13 cellular contexts compared by ENCODE assay signal in the genomic region with DNA sequence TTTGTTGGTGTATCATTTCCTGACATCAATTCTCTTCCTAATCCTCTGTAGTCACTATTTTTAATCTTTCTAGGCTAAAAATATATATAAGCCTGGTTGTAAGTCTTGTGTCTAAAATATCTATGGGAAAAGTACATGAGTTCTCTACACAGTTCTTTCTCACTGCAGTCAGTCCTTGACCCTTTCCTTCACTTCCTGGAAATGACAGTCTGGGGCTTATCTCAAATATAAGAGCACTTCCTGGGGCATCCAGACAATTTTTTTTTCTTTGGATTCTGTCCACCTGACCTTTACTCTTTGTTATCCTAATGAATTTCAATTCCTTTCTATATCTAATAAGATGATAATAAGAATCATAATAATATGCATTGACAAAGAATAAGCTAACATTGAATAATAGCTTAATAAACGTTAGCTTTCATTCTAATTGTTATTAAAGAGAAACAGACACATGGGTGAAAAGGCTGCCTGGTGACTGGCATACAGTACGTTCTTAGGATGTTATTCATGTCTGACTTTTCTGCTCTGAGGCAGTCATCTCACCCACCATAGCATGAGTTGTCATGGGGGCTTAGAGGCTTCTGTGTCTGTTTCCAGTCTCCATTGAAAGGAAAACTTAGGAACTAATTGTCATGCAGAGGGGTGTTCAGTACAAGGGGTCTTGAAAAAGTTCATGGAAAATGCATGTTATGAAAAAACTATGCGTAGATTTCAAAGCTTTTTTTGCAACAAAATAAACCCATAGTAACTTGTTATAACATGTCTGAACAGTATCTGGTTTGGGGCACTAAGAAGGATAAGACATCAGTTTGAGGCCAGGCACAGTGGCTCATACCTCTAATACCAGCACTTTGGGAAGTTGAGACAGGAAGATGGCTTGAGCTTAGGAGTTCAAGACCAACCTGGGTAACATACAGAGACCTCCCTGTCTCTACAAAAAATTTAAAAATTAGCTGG.
"Had no signal": no experiment of that assay in that cellular context is flagged by ENCODE, and none has a peak within 500 bp of the region (broad histone marks: within the 10 kb centered on the region; RNA-seq: fewer than 3 reads in every experiment).

No MANE protein-coding gene starts in this region.

- H3K27me3 Mint-ChIP-seq: stimulated activated memory B cell treated with anti-CD40 and anti-IgM and Interleukin-4, amounts not matched to agents 10 μg/mL and 1 μg/mL and 100 μg/mL, for 72 hours had no signal

- H3K4me1 ChIP-seq: ascending aorta had no signal

- ATAC-seq: stimulated activated memory B cell treated with anti-CD40 and anti-IgM and Interleukin-4, amounts not matched to agents 10 μg/mL and 1 μg/mL and 100 μg/mL, for 72 hours; T-cell had no signal

- H3K9me3 ChIP-seq: ascending aorta had no signal

- DNase-seq: activated CD4-positive, alpha-beta T cell treated with anti-CD3 and anti-CD28 coated beads, Interleukin-2, amount 50 U/mL, for 48 hours; activated naive CD4-positive, alpha-beta T cell treated with anti-CD3 and anti-CD28 coated beads, Interleukin-2, amount 10 ng/mL, durations not matched to agents 7 days and 5 days; central memory CD4-positive, alpha-beta T cell; effector memory CD4-positive, alpha-beta T cell; midbrain; T-cell; T1000 had no signal

- H3K4me3 Mint-ChIP-seq: activated naive CD4-positive, alpha-beta T cell treated with anti-CD3 and anti-CD28 coated beads, Interleukin-2, amount 10 ng/mL, durations not matched to agents 7 days and 5 days; neural crest cell; stimulated activated memory B cell treated with anti-CD40 and anti-IgM and Interleukin-4, amounts not matched to agents 10 μg/mL and 1 μg/mL and 100 μg/mL, for 72 hours; T-cell had no signal

- H3K27me3 ChIP-seq: ascending aorta had no signal

- H3K9me3 Mint-ChIP-seq: activated naive CD4-positive, alpha-beta T cell treated with anti-CD3 and anti-CD28 coated beads, Interleukin-2, amount 10 ng/mL, durations not matched to agents 7 days and 5 days; activated T-helper 2 cell treated with anti-CD3 and anti-CD28 coated beads, Interferon-gamma antibody, Interleukin-2, Interleukin-4, amounts not matched to agents 10 μg/mL and 5 μg/mL and 100 μg/mL, durations not matched to agents 14 hours and 24 hours and 36 hours; neural crest cell; stimulated activated memory B cell treated with anti-CD40 and anti-IgM and Interleukin-4, amounts not matched to agents 10 μg/mL and 1 μg/mL and 100 μg/mL, for 72 hours; T-cell had no signal

- H3K36me3 Mint-ChIP-seq: activated naive CD4-positive, alpha-beta T cell treated with anti-CD3 and anti-CD28 coated beads, Interleukin-2, amount 10 ng/mL, durations not matched to agents 7 days and 5 days; stimulated activated memory B cell treated with anti-CD40 and anti-IgM and Interleukin-4, amounts not matched to agents 10 μg/mL and 1 μg/mL and 100 μg/mL, for 72 hours; T-cell had no signal

- H3K27ac ChIP-seq: ascending aorta, SK-N-MC, VCaP had no signal

- H3K4me3 ChIP-seq: ascending aorta, SK-N-MC had no signal

- H3K4me1 Mint-ChIP-seq: activated naive CD4-positive, alpha-beta T cell treated with anti-CD3 and anti-CD28 coated beads, Interleukin-2, amount 10 ng/mL, durations not matched to agents 7 days and 5 days; T-cell had no signal

- H3K27ac Mint-ChIP-seq: activated naive CD4-positive, alpha-beta T cell treated with anti-CD3 and anti-CD28 coated beads, Interleukin-2, amount 10 ng/mL, durations not matched to agents 7 days and 5 days; activated T-helper 2 cell treated with anti-CD3 and anti-CD28 coated beads, Interferon-gamma antibody, Interleukin-2, Interleukin-4, amounts not matched to agents 10 μg/mL and 5 μg/mL and 100 μg/mL, durations not matched to agents 14 hours and 24 hours and 36 hours; stimulated activated memory B cell treated with anti-CD40 and anti-IgM and Interleukin-4, amounts not matched to agents 10 μg/mL and 1 μg/mL and 100 μg/mL, for 72 hours; T-cell had no signal
